Comparison of ENCODE assay signal across 2 cellular contexts in the genomic region with DNA sequence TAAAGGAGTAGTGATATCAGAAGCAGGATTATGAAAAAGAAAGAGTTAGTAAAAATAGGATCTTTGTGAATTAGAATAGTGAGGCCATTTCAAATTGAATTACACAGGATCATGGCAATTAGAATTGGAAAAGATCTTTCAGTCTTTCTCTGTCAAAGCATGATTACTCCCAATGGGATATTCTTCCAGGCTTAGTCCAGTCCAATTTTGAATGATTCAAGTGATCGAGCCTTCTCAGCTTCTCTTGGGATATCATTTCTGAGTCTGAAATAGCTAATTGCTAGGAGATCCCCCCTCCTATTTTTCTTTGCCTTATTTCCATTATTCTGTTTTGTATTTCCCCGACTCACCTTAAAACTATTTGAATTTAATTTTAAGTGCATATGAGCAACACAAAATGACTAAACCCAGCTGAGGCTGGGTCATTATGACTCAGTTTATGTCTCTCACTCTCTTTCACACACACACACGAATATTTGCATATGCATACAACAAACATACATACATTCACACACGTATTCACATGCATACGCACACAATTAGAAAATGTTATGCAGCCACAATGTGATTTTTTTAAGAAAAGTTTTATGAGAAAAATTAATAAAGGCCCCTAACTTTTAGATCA.
A peak's percentile ranks its signal among the peaks of the same experiment; 100 is the strongest.
TF ChIP-seq lines count a peak whose summit lies in the region.

No MANE protein-coding gene starts in this region.

TF ChIP-seq in SK-N-SH, 30 proteins besides CTCF, POLR2A, EP300 and RAD21 (continued from another document):
- TF ChIP-seq, protein P1, sequence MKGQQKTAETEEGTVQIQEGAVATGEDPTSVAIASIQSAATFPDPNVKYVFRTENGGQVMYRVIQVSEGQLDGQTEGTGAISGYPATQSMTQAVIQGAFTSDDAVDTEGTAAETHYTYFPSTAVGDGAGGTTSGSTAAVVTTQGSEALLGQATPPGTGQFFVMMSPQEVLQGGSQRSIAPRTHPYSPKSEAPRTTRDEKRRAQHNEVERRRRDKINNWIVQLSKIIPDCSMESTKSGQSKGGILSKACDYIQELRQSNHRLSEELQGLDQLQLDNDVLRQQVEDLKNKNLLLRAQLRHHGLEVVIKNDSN (IDR thresholded peaks at IDR 0.05; ENCODE audit: borderline replicate concordance, low read depth) = no peak
- TF ChIP-seq RXRA (IDR thresholded peaks at IDR 0.05; ENCODE audit: borderline replicate concordance, low read depth) (no peak), JUND (IDR thresholded peaks at IDR 0.05) (0 out of 2 replicates have a peak, but pooled peaks have one; percentile 10), FOSL2 (IDR thresholded peaks at IDR 0.05; ENCODE audit: borderline replicate concordance, low read depth) (peak; percentile 29; the same call in 1 of the 2 replicates), TCF12 (IDR thresholded peaks at IDR 0.05) (no peak)
- TF ChIP-seq, protein P2, sequence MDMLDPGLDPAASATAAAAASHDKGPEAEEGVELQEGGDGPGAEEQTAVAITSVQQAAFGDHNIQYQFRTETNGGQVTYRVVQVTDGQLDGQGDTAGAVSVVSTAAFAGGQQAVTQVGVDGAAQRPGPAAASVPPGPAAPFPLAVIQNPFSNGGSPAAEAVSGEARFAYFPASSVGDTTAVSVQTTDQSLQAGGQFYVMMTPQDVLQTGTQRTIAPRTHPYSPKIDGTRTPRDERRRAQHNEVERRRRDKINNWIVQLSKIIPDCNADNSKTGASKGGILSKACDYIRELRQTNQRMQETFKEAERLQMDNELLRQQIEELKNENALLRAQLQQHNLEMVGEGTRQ (IDR thresholded peaks at IDR 0.05; ENCODE audit: borderline replicate concordance, low read depth, low read length) = no peak
- TF ChIP-seq, protein P3, sequence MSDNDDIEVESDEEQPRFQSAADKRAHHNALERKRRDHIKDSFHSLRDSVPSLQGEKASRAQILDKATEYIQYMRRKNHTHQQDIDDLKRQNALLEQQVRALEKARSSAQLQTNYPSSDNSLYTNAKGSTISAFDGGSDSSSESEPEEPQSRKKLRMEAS (IDR thresholded peaks at IDR 0.05; ENCODE audit: low read depth) = no peak

TF ChIP-seq in SK-N-SH treated with all-trans-retinoic acid at 6 μM for 48 hours, 23 proteins besides CTCF, POLR2A, EP300 and RAD21 (continued from another document):
- TF ChIP-seq, protein P4, sequence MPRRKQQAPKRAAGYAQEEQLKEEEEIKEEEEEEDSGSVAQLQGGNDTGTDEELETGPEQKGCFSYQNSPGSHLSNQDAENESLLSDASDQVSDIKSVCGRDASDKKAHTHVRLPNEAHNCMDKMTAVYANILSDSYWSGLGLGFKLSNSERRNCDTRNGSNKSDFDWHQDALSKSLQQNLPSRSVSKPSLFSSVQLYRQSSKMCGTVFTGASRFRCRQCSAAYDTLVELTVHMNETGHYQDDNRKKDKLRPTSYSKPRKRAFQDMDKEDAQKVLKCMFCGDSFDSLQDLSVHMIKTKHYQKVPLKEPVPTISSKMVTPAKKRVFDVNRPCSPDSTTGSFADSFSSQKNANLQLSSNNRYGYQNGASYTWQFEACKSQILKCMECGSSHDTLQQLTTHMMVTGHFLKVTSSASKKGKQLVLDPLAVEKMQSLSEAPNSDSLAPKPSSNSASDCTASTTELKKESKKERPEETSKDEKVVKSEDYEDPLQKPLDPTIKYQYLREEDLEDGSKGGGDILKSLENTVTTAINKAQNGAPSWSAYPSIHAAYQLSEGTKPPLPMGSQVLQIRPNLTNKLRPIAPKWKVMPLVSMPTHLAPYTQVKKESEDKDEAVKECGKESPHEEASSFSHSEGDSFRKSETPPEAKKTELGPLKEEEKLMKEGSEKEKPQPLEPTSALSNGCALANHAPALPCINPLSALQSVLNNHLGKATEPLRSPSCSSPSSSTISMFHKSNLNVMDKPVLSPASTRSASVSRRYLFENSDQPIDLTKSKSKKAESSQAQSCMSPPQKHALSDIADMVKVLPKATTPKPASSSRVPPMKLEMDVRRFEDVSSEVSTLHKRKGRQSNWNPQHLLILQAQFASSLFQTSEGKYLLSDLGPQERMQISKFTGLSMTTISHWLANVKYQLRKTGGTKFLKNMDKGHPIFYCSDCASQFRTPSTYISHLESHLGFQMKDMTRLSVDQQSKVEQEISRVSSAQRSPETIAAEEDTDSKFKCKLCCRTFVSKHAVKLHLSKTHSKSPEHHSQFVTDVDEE (CRISPR knock-in tag; IDR thresholded peaks at IDR 0.05) = no peak
- TF ChIP-seq ISL1 (CRISPR knock-in tag; IDR thresholded peaks at IDR 0.05) (no peak), ZNF8 (CRISPR knock-in tag; IDR thresholded peaks at IDR 0.05) (no peak), PPARA (CRISPR knock-in tag; IDR thresholded peaks at IDR 0.05; ENCODE audit: borderline replicate concordance) (no peak), TCF4 (CRISPR knock-in tag; IDR thresholded peaks at IDR 0.05; ENCODE audit: borderline replicate concordance) (no peak), TOX (CRISPR knock-in tag; IDR thresholded peaks at IDR 0.05; ENCODE audit: borderline replicate concordance) (no peak), ARNTL (CRISPR knock-in tag; IDR thresholded peaks at IDR 0.05; ENCODE audit: borderline replicate concordance, low read depth) (no peak), ZFP3 (CRISPR knock-in tag; IDR thresholded peaks at IDR 0.05) (no peak), GLIS3 (CRISPR knock-in tag; IDR thresholded peaks at IDR 0.05) (no peak), ZC3H10 (CRISPR knock-in tag; IDR thresholded peaks at IDR 0.05) (no peak), ZNF70 (CRISPR knock-in tag; IDR thresholded peaks at IDR 0.05) (no peak), ZFP30 (CRISPR knock-in tag; IDR thresholded peaks at IDR 0.05) (no peak), BACH2 (CRISPR knock-in tag; IDR thresholded peaks at IDR 0.05; ENCODE audit: borderline replicate concordance) (no peak)
- TF ChIP-seq, protein P5, sequence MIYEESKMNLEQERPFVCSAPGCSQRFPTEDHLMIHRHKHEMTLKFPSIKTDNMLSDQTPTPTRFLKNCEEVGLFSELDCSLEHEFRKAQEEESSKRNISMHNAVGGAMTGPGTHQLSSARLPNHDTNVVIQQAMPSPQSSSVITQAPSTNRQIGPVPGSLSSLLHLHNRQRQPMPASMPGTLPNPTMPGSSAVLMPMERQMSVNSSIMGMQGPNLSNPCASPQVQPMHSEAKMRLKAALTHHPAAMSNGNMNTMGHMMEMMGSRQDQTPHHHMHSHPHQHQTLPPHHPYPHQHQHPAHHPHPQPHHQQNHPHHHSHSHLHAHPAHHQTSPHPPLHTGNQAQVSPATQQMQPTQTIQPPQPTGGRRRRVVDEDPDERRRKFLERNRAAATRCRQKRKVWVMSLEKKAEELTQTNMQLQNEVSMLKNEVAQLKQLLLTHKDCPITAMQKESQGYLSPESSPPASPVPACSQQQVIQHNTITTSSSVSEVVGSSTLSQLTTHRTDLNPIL (CRISPR knock-in tag; IDR thresholded peaks at IDR 0.05; ENCODE audit: low read depth) = no peak
- TF ChIP-seq, protein P6, sequence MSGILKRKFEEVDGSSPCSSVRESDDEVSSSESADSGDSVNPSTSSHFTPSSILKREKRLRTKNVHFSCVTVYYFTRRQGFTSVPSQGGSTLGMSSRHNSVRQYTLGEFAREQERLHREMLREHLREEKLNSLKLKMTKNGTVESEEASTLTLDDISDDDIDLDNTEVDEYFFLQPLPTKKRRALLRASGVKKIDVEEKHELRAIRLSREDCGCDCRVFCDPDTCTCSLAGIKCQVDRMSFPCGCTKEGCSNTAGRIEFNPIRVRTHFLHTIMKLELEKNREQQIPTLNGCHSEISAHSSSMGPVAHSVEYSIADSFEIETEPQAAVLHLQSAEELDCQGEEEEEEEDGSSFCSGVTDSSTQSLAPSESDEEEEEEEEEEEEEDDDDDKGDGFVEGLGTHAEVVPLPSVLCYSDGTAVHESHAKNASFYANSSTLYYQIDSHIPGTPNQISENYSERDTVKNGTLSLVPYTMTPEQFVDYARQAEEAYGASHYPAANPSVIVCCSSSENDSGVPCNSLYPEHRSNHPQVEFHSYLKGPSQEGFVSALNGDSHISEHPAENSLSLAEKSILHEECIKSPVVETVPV (CRISPR knock-in tag; IDR thresholded peaks at IDR 0.05) = no peak
- TF ChIP-seq, protein P7, sequence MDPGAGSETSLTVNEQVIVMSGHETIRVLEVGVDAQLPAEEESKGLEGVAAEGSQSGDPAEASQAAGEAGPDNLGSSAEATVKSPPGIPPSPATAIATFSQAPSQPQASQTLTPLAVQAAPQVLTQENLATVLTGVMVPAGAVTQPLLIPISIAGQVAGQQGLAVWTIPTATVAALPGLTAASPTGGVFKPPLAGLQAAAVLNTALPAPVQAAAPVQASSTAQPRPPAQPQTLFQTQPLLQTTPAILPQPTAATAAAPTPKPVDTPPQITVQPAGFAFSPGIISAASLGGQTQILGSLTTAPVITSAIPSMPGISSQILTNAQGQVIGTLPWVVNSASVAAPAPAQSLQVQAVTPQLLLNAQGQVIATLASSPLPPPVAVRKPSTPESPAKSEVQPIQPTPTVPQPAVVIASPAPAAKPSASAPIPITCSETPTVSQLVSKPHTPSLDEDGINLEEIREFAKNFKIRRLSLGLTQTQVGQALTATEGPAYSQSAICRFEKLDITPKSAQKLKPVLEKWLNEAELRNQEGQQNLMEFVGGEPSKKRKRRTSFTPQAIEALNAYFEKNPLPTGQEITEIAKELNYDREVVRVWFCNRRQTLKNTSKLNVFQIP (CRISPR knock-in tag; IDR thresholded peaks at IDR 0.05; ENCODE audit: borderline replicate concordance, low read depth) = no peak
- TF ChIP-seq, protein P8, sequence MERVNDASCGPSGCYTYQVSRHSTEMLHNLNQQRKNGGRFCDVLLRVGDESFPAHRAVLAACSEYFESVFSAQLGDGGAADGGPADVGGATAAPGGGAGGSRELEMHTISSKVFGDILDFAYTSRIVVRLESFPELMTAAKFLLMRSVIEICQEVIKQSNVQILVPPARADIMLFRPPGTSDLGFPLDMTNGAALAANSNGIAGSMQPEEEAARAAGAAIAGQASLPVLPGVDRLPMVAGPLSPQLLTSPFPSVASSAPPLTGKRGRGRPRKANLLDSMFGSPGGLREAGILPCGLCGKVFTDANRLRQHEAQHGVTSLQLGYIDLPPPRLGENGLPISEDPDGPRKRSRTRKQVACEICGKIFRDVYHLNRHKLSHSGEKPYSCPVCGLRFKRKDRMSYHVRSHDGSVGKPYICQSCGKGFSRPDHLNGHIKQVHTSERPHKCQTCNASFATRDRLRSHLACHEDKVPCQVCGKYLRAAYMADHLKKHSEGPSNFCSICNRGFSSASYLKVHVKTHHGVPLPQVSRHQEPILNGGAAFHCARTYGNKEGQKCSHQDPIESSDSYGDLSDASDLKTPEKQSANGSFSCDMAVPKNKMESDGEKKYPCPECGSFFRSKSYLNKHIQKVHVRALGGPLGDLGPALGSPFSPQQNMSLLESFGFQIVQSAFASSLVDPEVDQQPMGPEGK (CRISPR knock-in tag; IDR thresholded peaks at IDR 0.05; ENCODE audit: borderline replicate concordance) = no peak
